ENCODE assay signal across 8 cellular contexts in genomic region chr5:32193591-32193990, GRCh38. TPM values are rescaled to one million over a fixed set of nuclear protein-coding genes. Genes with fewer than 3 reads are reported as not detected.
DNase-seq lines count a peak whose midpoint lies in the region; ATAC-seq, FAIRE-seq and TF ChIP-seq lines count a peak whose summit lies in the region.

No MANE protein-coding gene starts in this region.

- peak in 1 of 2 experiments; percentile 35; a peak in 2 of 5 replicates for TF ChIP-seq RAD21 in A549 (conservative IDR thresholded peaks at IDR 0.05 in 1 of 2, IDR thresholded peaks at IDR 0.05 in 1 of 2)

- no peaks in the 10 kb centered on the region for H3K27me3 Mint-ChIP-seq in stimulated activated naive B cell treated with anti-CD40 and anti-IgM and Interleukin-4, amounts not matched to agents 10 μg/mL and 1 μg/mL and 100 μg/mL, for 72 hours
- H3K27me3 Mint-ChIP-seq in activated naive CD4-positive, alpha-beta T cell treated with anti-CD3 and anti-CD28 coated beads for 36 hours (ENCODE audit: low read depth) = peaks cover 10% of the 10 kb centered on the region

- TF ChIP-seq POLR2A in A549 (IDR thresholded peaks at IDR 0.05; ENCODE audit: low read length) = no peak

- intact Hi-C loops in left cardiac atrium (cut with DNase I) = no loop called here
- intact Hi-C loops in activated naive CD4-positive, alpha-beta T cell treated with anti-CD3 and anti-CD28 coated beads for 36 hours (cut with micrococcal nuclease) = no loop called here

- DNase-seq in A549 (ENCODE audit: low read depth in 1 of 2, low spot score in 1 of 2) = peak in 1 of 2 experiments; percentile 83
- peak; percentile 68 for DNase-seq in NCI-H1436 treated with DMSO at 0.1 percent for 48 hours (lab: John Stamatoyannopoulos, UW)
- peak; percentile 77 for DNase-seq in T1000 (lab: John Stamatoyannopoulos, UW)
- DNase-seq in left cardiac atrium = peak; percentile 94
- no peak for DNase-seq in stimulated activated naive B cell treated with anti-CD40 and anti-IgM and Interleukin-4, amounts not matched to agents 10 μg/mL and 1 μg/mL and 100 μg/mL, for 72 hours
- DNase-seq in amniotic stem cell (lab: John Stamatoyannopoulos, UW) = no peak
- no peak for DNase-seq in activated naive CD4-positive, alpha-beta T cell treated with anti-CD3 and anti-CD28 coated beads for 36 hours

- no peaks in the 10 kb centered on the region for H3K36me3 Mint-ChIP-seq in stimulated activated naive B cell treated with anti-CD40 and anti-IgM and Interleukin-4, amounts not matched to agents 10 μg/mL and 1 μg/mL and 100 μg/mL, for 72 hours
- no peaks in the 10 kb centered on the region for H3K36me3 Mint-ChIP-seq in activated naive CD4-positive, alpha-beta T cell treated with anti-CD3 and anti-CD28 coated beads for 36 hours (ENCODE audit: low read depth)

- CTCF ChIA-PET in A549 (lab: Yijun Ruan, JAX) = interaction anchor here (0.6 to 0.9 kb wide), 2 partner anchors 22 to 39 kb away, joined by 3 to 5 read pairs; no protein-coding TSS in a partner anchor
- CTCF ChIA-PET in activated naive CD4-positive, alpha-beta T cell treated with anti-CD3 and anti-CD28 coated beads for 36 hours (lab: Charles Lee) = interaction anchor here (0.5 to 0.7 kb wide), 2 partner anchors 117 to 584 kb away, joined by 3 to 4 read pairs; no protein-coding TSS in a partner anchor

- POLR2A ChIA-PET in A549 (lab: Yijun Ruan, JAX) = no interaction called here

- FAIRE-seq in A549 (lab: Jason Lieb, UNC) = no peak

- H3K4me3 ChIP-seq in A549 = no peak overlapping the region

- peaks cover 5 to 8% of the 10 kb centered on the region in 2 donors for H3K4me1 Mint-ChIP-seq in stimulated activated naive B cell treated with anti-CD40 and anti-IgM and Interleukin-4, amounts not matched to agents 10 μg/mL and 1 μg/mL and 100 μg/mL, for 72 hours
- no peaks in the 10 kb centered on the region for H3K4me1 Mint-ChIP-seq in activated naive CD4-positive, alpha-beta T cell treated with anti-CD3 and anti-CD28 coated beads for 36 hours (ENCODE audit: low read depth)

- H3K9me3 ChIP-seq in A549 = 0 out of 3 replicates have a peak, but pooled peaks cover 3% of the 10 kb centered on the region

- H3K4me3 Mint-ChIP-seq in stimulated activated naive B cell treated with anti-CD40 and anti-IgM and Interleukin-4, amounts not matched to agents 10 μg/mL and 1 μg/mL and 100 μg/mL, for 72 hours = peak overlapping the region; percentile 52 to 66
- H3K4me3 Mint-ChIP-seq in activated naive CD4-positive, alpha-beta T cell treated with anti-CD3 and anti-CD28 coated beads for 36 hours = no peak overlapping the region

- no peaks in the 10 kb centered on the region for H3K9me3 Mint-ChIP-seq in stimulated activated naive B cell treated with anti-CD40 and anti-IgM and Interleukin-4, amounts not matched to agents 10 μg/mL and 1 μg/mL and 100 μg/mL, for 72 hours
- no peaks in the 10 kb centered on the region for H3K9me3 Mint-ChIP-seq in activated naive CD4-positive, alpha-beta T cell treated with anti-CD3 and anti-CD28 coated beads for 36 hours

- 4% methylated on average over 7 of the region's 7 CpGs for WGBS in A549 (ENCODE audit: missing lambda C conversion rate)

- TF ChIP-seq EP300 in A549 (IDR thresholded peaks at IDR 0.05) = 0 out of 5 replicates have a peak, but pooled peaks of 1 of the 2 experiments have one; percentile 40

- H3K4me2 ChIP-seq in A549 = peak overlapping the region; percentile 71

- H3K27ac ChIP-seq in A549 = peak overlapping the region; percentile 60 to 62

- no peak for TF ChIP-seq CTCF in A549 (IDR thresholded peaks at IDR 0.05)

- peaks cover 15% of the 10 kb centered on the region for H3K4me1 ChIP-seq in A549

- H3K27ac Mint-ChIP-seq in stimulated activated naive B cell treated with anti-CD40 and anti-IgM and Interleukin-4, amounts not matched to agents 10 μg/mL and 1 μg/mL and 100 μg/mL, for 72 hours = peak overlapping the region; percentile 11
- H3K27ac Mint-ChIP-seq in activated naive CD4-positive, alpha-beta T cell treated with anti-CD3 and anti-CD28 coated beads for 36 hours = no peak overlapping the region

- ATAC-seq in A549 = peak; percentile 87 to 90
- ATAC-seq in GM21619 (IDR thresholded peaks at IDR 0.05; ENCODE audit: unreplicated experiment) = peak; percentile 73
- ATAC-seq in left cardiac atrium = peak; percentile 76 to 81
- peak; percentile 86 to 96 for ATAC-seq in stimulated activated naive B cell treated with anti-CD40 and anti-IgM and Interleukin-4, amounts not matched to agents 10 μg/mL and 1 μg/mL and 100 μg/mL, for 72 hours (replicated peaks)

TF ChIP-seq in A549, 52 proteins besides CTCF, POLR2A, EP300 and RAD21:
- TF ChIP-seq NPAS2 (CRISPR knock-in tag; IDR thresholded peaks at IDR 0.05; ENCODE audit: borderline replicate concordance) (no peak), FOXS1 (CRISPR knock-in tag; IDR thresholded peaks at IDR 0.05) (peak; percentile 58; the same call in 1 of the 2 replicates), TFCP2L1 (CRISPR knock-in tag; IDR thresholded peaks at IDR 0.05) (no peak), PHF8 (IDR thresholded peaks at IDR 0.05; ENCODE audit: borderline replicate concordance, low read depth) (no peak), CEBPB (IDR thresholded peaks at IDR 0.05) (peak in 1 of 2 experiments; percentile 23; a peak in 1 of 4 replicates), SMC3 (IDR thresholded peaks at IDR 0.05) (peak; percentile 18; the same call in 1 of the 3 replicates), JUN (IDR thresholded peaks at IDR 0.05) (peak in 1 of 2 experiments; percentile 61; a peak in 2 of 5 replicates), HDAC2 (IDR thresholded peaks at IDR 0.05) (no peak), ELK1 (IDR thresholded peaks at IDR 0.05; ENCODE audit: low read depth, low read length) (no peak), GATA3 (IDR thresholded peaks at IDR 0.05; ENCODE audit: borderline replicate concordance) (peak; percentile 51; the same call in 1 of the 2 replicates), ZC3H11A (IDR thresholded peaks at IDR 0.05) (no peak)

RNA-seq across cellular contexts. Expression of gene GOLPH3, which starts 19.5 kb away (rescaled TPM):
- polyA plus RNA-seq in A549 (2011; rRNA removed) (62.4 and 78.7 TPM in 2 replicates), A549 (2017; fragmentation: RNase III; extraction: RNeasy Plus Mini Kit Qiagen cat#74134 plus additional on column Dnase treatment) (50.9 to 58.0 TPM (median 57.8 TPM) in 3 replicates)
- 21.9 and 30.7 TPM in 2 replicates for polyA plus RNA-seq in A549 (2012; cell fraction: cytosol; rRNA removed)
- polyA plus RNA-seq in A549 (2012; cell fraction: nucleus; rRNA removed) = 18.7 and 28.6 TPM in 2 replicates
- 59.5 and 65.0 TPM in 2 replicates for polyA minus RNA-seq in A549 (2011; rRNA and poly(A)+ RNA removed)
- 10 to 100 TPM; 48.0 to 72.2 TPM for total RNA-seq in left cardiac atrium
- total RNA-seq in activated naive CD4-positive, alpha-beta T cell treated with anti-CD3 and anti-CD28 coated beads for 36 hours = 10 to 100 TPM; 38.2 to 41.5 TPM

Comparison
In these comparisons a context has a peak if more than half of its experiments do, and no peak if none do; other contexts are left out.
1. DNase-seq: peak in NCI-H1436 treated with DMSO at 0.1 percent for 48 hours (single experiment), T1000 (single experiment) and left cardiac atrium (single experiment); none in stimulated activated naive B cell treated with anti-CD40 and anti-IgM and Interleukin-4, amounts not matched to agents 10 μg/mL and 1 μg/mL and 100 μg/mL, for 72 hours (single experiment), amniotic stem cell (single experiment) and activated naive CD4-positive, alpha-beta T cell treated with anti-CD3 and anti-CD28 coated beads for 36 hours (single experiment).
2. Peak in every context shown above with its lines, with median percentiles within 50 percentile points of each other: ATAC-seq.